Comparison of ENCODE assay signal across 1 cellular context in genomic region chrX:13414006-13414647, GRCh38.
TF ChIP-seq lines count a peak whose summit lies in the region.

No MANE protein-coding gene starts in this region.

TF ChIP-seq in GM23338, 12 proteins besides CTCF, POLR2A, EP300 and RAD21 (continued from another document):
- TF ChIP-seq, protein P1, sequence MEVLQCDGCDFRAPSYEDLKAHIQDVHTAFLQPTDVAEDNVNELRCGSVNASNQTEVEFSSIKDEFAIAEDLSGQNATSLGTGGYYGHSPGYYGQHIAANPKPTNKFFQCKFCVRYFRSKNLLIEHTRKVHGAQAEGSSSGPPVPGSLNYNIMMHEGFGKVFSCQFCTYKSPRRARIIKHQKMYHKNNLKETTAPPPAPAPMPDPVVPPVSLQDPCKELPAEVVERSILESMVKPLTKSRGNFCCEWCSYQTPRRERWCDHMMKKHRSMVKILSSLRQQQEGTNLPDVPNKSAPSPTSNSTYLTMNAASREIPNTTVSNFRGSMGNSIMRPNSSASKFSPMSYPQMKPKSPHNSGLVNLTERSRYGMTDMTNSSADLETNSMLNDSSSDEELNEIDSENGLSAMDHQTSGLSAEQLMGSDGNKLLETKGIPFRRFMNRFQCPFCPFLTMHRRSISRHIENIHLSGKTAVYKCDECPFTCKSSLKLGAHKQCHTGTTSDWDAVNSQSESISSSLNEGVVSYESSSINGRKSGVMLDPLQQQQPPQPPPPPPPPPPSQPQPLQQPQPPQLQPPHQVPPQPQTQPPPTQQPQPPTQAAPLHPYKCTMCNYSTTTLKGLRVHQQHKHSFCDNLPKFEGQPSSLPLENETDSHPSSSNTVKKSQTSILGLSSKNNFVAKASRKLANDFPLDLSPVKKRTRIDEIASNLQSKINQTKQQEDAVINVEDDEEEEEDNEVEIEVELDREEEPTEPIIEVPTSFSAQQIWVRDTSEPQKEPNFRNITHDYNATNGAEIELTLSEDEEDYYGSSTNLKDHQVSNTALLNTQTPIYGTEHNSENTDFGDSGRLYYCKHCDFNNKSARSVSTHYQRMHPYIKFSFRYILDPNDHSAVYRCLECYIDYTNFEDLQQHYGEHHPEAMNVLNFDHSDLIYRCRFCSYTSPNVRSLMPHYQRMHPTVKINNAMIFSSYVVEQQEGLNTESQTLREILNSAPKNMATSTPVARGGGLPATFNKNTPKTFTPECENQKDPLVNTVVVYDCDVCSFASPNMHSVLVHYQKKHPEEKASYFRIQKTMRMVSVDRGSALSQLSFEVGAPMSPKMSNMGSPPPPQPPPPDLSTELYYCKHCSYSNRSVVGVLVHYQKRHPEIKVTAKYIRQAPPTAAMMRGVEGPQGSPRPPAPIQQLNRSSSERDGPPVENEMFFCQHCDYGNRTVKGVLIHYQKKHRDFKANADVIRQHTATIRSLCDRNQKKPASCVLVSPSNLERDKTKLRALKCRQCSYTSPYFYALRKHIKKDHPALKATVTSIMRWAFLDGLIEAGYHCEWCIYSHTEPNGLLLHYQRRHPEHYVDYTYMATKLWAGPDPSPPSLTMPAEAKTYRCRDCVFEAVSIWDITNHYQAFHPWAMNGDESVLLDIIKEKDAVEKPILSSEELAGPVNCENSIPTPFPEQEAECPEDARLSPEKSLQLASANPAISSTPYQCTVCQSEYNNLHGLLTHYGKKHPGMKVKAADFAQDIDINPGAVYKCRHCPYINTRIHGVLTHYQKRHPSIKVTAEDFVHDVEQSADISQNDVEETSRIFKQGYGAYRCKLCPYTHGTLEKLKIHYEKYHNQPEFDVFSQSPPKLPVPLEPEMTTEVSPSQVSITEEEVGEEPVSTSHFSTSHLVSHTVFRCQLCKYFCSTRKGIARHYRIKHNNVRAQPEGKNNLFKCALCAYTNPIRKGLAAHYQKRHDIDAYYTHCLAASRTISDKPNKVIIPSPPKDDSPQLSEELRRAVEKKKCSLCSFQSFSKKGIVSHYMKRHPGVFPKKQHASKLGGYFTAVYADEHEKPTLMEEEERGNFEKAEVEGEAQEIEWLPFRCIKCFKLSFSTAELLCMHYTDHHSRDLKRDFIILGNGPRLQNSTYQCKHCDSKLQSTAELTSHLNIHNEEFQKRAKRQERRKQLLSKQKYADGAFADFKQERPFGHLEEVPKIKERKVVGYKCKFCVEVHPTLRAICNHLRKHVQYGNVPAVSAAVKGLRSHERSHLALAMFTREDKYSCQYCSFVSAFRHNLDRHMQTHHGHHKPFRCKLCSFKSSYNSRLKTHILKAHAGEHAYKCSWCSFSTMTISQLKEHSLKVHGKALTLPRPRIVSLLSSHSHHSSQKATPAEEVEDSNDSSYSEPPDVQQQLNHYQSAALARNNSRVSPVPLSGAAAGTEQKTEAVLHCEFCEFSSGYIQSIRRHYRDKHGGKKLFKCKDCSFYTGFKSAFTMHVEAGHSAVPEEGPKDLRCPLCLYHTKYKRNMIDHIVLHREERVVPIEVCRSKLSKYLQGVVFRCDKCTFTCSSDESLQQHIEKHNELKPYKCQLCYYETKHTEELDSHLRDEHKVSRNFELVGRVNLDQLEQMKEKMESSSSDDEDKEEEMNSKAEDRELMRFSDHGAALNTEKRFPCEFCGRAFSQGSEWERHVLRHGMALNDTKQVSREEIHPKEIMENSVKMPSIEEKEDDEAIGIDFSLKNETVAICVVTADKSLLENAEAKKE (CRISPR knock-in tag; IDR thresholded peaks at IDR 0.05) = no peak
- TF ChIP-seq NANOG (IDR thresholded peaks at IDR 0.05; ENCODE audit: borderline replicate concordance) (no peak), EZH2phosphoT487 (IDR thresholded peaks at IDR 0.05; ENCODE audit: unreplicated experiment) (no peak)
